Comparison of ENCODE assay signal across 1 cellular context in genomic region chr6:157424491-157425020, GRCh38.
A peak's percentile ranks its signal among the peaks of the same experiment; 100 is the strongest.
TF ChIP-seq lines count a peak whose summit lies in the region.

No MANE protein-coding gene starts in this region.

TF ChIP-seq in HepG2, 621 proteins besides CTCF, POLR2A, EP300 and RAD21 (continued from another document):
- TF ChIP-seq ZHX1 (CRISPR knock-in tag; IDR thresholded peaks at IDR 0.05; ENCODE audit: low read depth), result no peak
- no peak for TF ChIP-seq PAX8 (CRISPR knock-in tag; IDR thresholded peaks at IDR 0.05; ENCODE audit: borderline replicate concordance)
- TF ChIP-seq, protein P1, sequence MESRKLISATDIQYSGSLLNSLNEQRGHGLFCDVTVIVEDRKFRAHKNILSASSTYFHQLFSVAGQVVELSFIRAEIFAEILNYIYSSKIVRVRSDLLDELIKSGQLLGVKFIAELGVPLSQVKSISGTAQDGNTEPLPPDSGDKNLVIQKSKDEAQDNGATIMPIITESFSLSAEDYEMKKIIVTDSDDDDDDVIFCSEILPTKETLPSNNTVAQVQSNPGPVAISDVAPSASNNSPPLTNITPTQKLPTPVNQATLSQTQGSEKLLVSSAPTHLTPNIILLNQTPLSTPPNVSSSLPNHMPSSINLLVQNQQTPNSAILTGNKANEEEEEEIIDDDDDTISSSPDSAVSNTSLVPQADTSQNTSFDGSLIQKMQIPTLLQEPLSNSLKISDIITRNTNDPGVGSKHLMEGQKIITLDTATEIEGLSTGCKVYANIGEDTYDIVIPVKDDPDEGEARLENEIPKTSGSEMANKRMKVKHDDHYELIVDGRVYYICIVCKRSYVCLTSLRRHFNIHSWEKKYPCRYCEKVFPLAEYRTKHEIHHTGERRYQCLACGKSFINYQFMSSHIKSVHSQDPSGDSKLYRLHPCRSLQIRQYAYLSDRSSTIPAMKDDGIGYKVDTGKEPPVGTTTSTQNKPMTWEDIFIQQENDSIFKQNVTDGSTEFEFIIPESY (CRISPR knock-in tag; IDR thresholded peaks at IDR 0.05), result peak; percentile 93
- no peak for TF ChIP-seq CHCHD3 (CRISPR knock-in tag; IDR thresholded peaks at IDR 0.05)
- no peak for TF ChIP-seq SOX5 (CRISPR knock-in tag; IDR thresholded peaks at IDR 0.05; ENCODE audit: borderline replicate concordance)
- no peak for TF ChIP-seq ZFP62 (CRISPR knock-in tag; IDR thresholded peaks at IDR 0.05)
- no peak for TF ChIP-seq MIER3 (CRISPR knock-in tag; IDR thresholded peaks at IDR 0.05; ENCODE audit: borderline replicate concordance)
- TF ChIP-seq MEIS2 (CRISPR knock-in tag; IDR thresholded peaks at IDR 0.05), result no peak
- TF ChIP-seq, protein P2, sequence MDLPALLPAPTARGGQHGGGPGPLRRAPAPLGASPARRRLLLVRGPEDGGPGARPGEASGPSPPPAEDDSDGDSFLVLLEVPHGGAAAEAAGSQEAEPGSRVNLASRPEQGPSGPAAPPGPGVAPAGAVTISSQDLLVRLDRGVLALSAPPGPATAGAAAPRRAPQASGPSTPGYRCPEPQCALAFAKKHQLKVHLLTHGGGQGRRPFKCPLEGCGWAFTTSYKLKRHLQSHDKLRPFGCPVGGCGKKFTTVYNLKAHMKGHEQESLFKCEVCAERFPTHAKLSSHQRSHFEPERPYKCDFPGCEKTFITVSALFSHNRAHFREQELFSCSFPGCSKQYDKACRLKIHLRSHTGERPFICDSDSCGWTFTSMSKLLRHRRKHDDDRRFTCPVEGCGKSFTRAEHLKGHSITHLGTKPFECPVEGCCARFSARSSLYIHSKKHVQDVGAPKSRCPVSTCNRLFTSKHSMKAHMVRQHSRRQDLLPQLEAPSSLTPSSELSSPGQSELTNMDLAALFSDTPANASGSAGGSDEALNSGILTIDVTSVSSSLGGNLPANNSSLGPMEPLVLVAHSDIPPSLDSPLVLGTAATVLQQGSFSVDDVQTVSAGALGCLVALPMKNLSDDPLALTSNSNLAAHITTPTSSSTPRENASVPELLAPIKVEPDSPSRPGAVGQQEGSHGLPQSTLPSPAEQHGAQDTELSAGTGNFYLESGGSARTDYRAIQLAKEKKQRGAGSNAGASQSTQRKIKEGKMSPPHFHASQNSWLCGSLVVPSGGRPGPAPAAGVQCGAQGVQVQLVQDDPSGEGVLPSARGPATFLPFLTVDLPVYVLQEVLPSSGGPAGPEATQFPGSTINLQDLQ (CRISPR knock-in tag; IDR thresholded peaks at IDR 0.05), result no peak
- no peak for TF ChIP-seq DNMT3B (CRISPR knock-in tag; conservative IDR thresholded peaks at IDR 0.05)
- TF ChIP-seq ZNF749 (CRISPR knock-in tag; IDR thresholded peaks at IDR 0.05; ENCODE audit: borderline replicate concordance), result no peak
- peak; percentile 46; the same call in 1 of the 2 replicates for TF ChIP-seq ZMYM3 (CRISPR knock-in tag; IDR thresholded peaks at IDR 0.05)
- TF ChIP-seq MIXL1 (CRISPR knock-in tag; IDR thresholded peaks at IDR 0.05), result no peak
- TF ChIP-seq, protein P3, sequence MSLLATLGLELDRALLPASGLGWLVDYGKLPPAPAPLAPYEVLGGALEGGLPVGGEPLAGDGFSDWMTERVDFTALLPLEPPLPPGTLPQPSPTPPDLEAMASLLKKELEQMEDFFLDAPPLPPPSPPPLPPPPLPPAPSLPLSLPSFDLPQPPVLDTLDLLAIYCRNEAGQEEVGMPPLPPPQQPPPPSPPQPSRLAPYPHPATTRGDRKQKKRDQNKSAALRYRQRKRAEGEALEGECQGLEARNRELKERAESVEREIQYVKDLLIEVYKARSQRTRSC (CRISPR knock-in tag; IDR thresholded peaks at IDR 0.05; ENCODE audit: low read depth), result no peak
- TF ChIP-seq ZNF615 (CRISPR knock-in tag; IDR thresholded peaks at IDR 0.05; ENCODE audit: borderline replicate concordance), result no peak
- no peak for TF ChIP-seq ZNF225 (CRISPR knock-in tag; IDR thresholded peaks at IDR 0.05)
- no peak for TF ChIP-seq ZNF883 (CRISPR knock-in tag; IDR thresholded peaks at IDR 0.05; ENCODE audit: not compliant biosample characterization)
- TF ChIP-seq THRA (CRISPR knock-in tag; IDR thresholded peaks at IDR 0.05; ENCODE audit: borderline replicate concordance), result peak; percentile 85; the same call in 1 of the 2 replicates
- TF ChIP-seq MTF2 (CRISPR knock-in tag; IDR thresholded peaks at IDR 0.05; ENCODE audit: borderline replicate concordance), result no peak
- TF ChIP-seq FOXK1 (CRISPR knock-in tag; IDR thresholded peaks at IDR 0.05; ENCODE audit: borderline replicate concordance, low read depth), result peak; percentile 55; the same call in 1 of the 2 replicates
- TF ChIP-seq HDAC1 (CRISPR knock-in tag; IDR thresholded peaks at IDR 0.05), result 0 out of 2 replicates have a peak, but pooled peaks have one; percentile 20
- TF ChIP-seq ZNF646 (CRISPR knock-in tag; IDR thresholded peaks at IDR 0.05), result no peak
- no peak for TF ChIP-seq NR2C2 (CRISPR knock-in tag; IDR thresholded peaks at IDR 0.05; ENCODE audit: borderline replicate concordance)
- no peak for TF ChIP-seq ZNF614 (CRISPR knock-in tag; IDR thresholded peaks at IDR 0.05; ENCODE audit: borderline replicate concordance)
- 0 out of 2 replicates have a peak, but pooled peaks have one; percentile 35 for TF ChIP-seq HOMEZ (CRISPR knock-in tag; IDR thresholded peaks at IDR 0.05; ENCODE audit: low read depth)
- no peak for TF ChIP-seq REPIN1 (CRISPR knock-in tag; IDR thresholded peaks at IDR 0.05; ENCODE audit: borderline replicate concordance, low read depth)
